ENCODE assay signal across 1 cellular context in genomic region chr10:32055478-32056135, GRCh38.
TF ChIP-seq lines count a peak whose summit lies in the region.

No MANE protein-coding gene starts in this region.

TF ChIP-seq in HepG2, 621 proteins besides CTCF, POLR2A, EP300 and RAD21 (continued from another document and continues in another):
- TF ChIP-seq MYPOP (CRISPR knock-in tag; IDR thresholded peaks at IDR 0.05) = no peak
- no peak for TF ChIP-seq RERE (CRISPR knock-in tag; IDR thresholded peaks at IDR 0.05; ENCODE audit: low read depth)
- TF ChIP-seq ZBED4 (CRISPR knock-in tag; IDR thresholded peaks at IDR 0.05; ENCODE audit: borderline replicate concordance) = no peak
- TF ChIP-seq ZSCAN5A (CRISPR knock-in tag; IDR thresholded peaks at IDR 0.05; ENCODE audit: borderline replicate concordance) = no peak
- TF ChIP-seq ZNF720 (CRISPR knock-in tag; IDR thresholded peaks at IDR 0.05) = no peak
- TF ChIP-seq ELK4 (CRISPR knock-in tag; IDR thresholded peaks at IDR 0.05; ENCODE audit: borderline replicate concordance) = no peak
- TF ChIP-seq MIER2 (CRISPR knock-in tag; IDR thresholded peaks at IDR 0.05) = no peak
- no peak for TF ChIP-seq ZNF546 (CRISPR knock-in tag; conservative IDR thresholded peaks at IDR 0.05)
- 0 out of 2 replicates have a peak, but pooled peaks have one; percentile 45 for TF ChIP-seq NCOA1 (CRISPR knock-in tag; IDR thresholded peaks at IDR 0.05)
- no peak for TF ChIP-seq GABPB1 (CRISPR knock-in tag; IDR thresholded peaks at IDR 0.05)
- TF ChIP-seq ZNF563 (CRISPR knock-in tag; IDR thresholded peaks at IDR 0.05) = 0 out of 2 replicates have a peak, but pooled peaks have one; percentile 62
- no peak; the same call in 1 of the 2 replicates for TF ChIP-seq ZNF619 (CRISPR knock-in tag; IDR thresholded peaks at IDR 0.05)
- 0 out of 2 replicates have a peak, but pooled peaks have one; percentile 16 for TF ChIP-seq ZKSCAN8 (CRISPR knock-in tag; IDR thresholded peaks at IDR 0.05; ENCODE audit: borderline replicate concordance)
- no peak for TF ChIP-seq ZNF20 (CRISPR knock-in tag; IDR thresholded peaks at IDR 0.05)
- peak; percentile 41; the same call in 1 of the 2 replicates for TF ChIP-seq ZNF710 (CRISPR knock-in tag; IDR thresholded peaks at IDR 0.05; ENCODE audit: borderline replicate concordance)
- no peak; the same call in 1 of the 2 replicates for TF ChIP-seq RNF219 (CRISPR knock-in tag; IDR thresholded peaks at IDR 0.05)
- no peak for TF ChIP-seq ASH2L (IDR thresholded peaks at IDR 0.05; ENCODE audit: insufficient read length, low read depth, low read length)
- TF ChIP-seq ZNF576 (CRISPR knock-in tag; IDR thresholded peaks at IDR 0.05) = 0 out of 2 replicates have a peak, but pooled peaks have one; percentile 17
- no peak for TF ChIP-seq ZSCAN30 (CRISPR knock-in tag; IDR thresholded peaks at IDR 0.05)
- TF ChIP-seq ZBTB44 (CRISPR knock-in tag; IDR thresholded peaks at IDR 0.05) = no peak
- no peak for TF ChIP-seq CHD2 (IDR thresholded peaks at IDR 0.05; ENCODE audit: low read depth, low read length)
- peak; percentile 19; the same call in 1 of the 2 replicates for TF ChIP-seq ZNF703 (CRISPR knock-in tag; IDR thresholded peaks at IDR 0.05; ENCODE audit: borderline replicate concordance)
- no peak for TF ChIP-seq DPF2 (CRISPR knock-in tag; IDR thresholded peaks at IDR 0.05; ENCODE audit: borderline replicate concordance, low read depth)
- no peak for TF ChIP-seq ETV6 (CRISPR knock-in tag; conservative IDR thresholded peaks at IDR 0.05)
- no peak for TF ChIP-seq GZF1 (CRISPR knock-in tag; IDR thresholded peaks at IDR 0.05)
- no peak; the same call in 1 of the 2 replicates for TF ChIP-seq ELF3 (CRISPR knock-in tag; IDR thresholded peaks at IDR 0.05)
- TF ChIP-seq KDM6A (CRISPR knock-in tag; IDR thresholded peaks at IDR 0.05; ENCODE audit: low read depth) = no peak
- 0 out of 2 replicates have a peak, but pooled peaks have one; percentile 32 for TF ChIP-seq FOXC1 (CRISPR knock-in tag; IDR thresholded peaks at IDR 0.05; ENCODE audit: borderline replicate concordance)
- no peak for TF ChIP-seq RARA (CRISPR knock-in tag; IDR thresholded peaks at IDR 0.05)
- no peak for TF ChIP-seq ARNT2 (CRISPR knock-in tag; IDR thresholded peaks at IDR 0.05; ENCODE audit: low read depth)
- no peak for TF ChIP-seq KLF11 (CRISPR knock-in tag; IDR thresholded peaks at IDR 0.05)
- TF ChIP-seq ARID2 (CRISPR knock-in tag; IDR thresholded peaks at IDR 0.05; ENCODE audit: borderline replicate concordance) = no peak
- no peak for TF ChIP-seq REXO4 (CRISPR knock-in tag; IDR thresholded peaks at IDR 0.05; ENCODE audit: borderline replicate concordance)
- no peak for TF ChIP-seq SCMH1 (CRISPR knock-in tag; IDR thresholded peaks at IDR 0.05; ENCODE audit: borderline replicate concordance)
- TF ChIP-seq SIX1 (CRISPR knock-in tag; IDR thresholded peaks at IDR 0.05; ENCODE audit: borderline replicate concordance) = no peak
- no peak for TF ChIP-seq GATA4 (IDR thresholded peaks at IDR 0.05; ENCODE audit: borderline replicate concordance, low read depth)
- TF ChIP-seq PCBP1 (IDR thresholded peaks at IDR 0.05; ENCODE audit: borderline replicate concordance, low read depth, low read length) = no peak
- peak; percentile 5; the same call in 1 of the 2 replicates for TF ChIP-seq SRY (CRISPR knock-in tag; IDR thresholded peaks at IDR 0.05)
